21 cellular contexts compared by ENCODE assay signal in genomic region chr12:88634008-88634407, GRCh38.
"Had no signal": no experiment of that assay in that cellular context is flagged by ENCODE, and none has a peak within 500 bp of the region (broad histone marks: within the 10 kb centered on the region; RNA-seq: fewer than 3 reads in every experiment).

No MANE protein-coding gene starts in this region.

- H3K27me3 Mint-ChIP-seq: type B pancreatic cell had no signal

- DNase-seq: activated CD4-positive, alpha-beta T cell treated with anti-CD3 and anti-CD28 coated beads, Interleukin-2, amount 50 U/mL, for 1 hour; activated CD4-positive, CD25-positive, alpha-beta regulatory T cell treated with anti-CD3 and anti-CD28 coated beads, Interleukin-2, amount 50 U/mL, for 72 hours; activated CD8-positive, alpha-beta memory T cell treated with anti-CD3 and anti-CD28 coated beads, Interleukin-2, amount 50 U/mL, for 4 hours; activated naive CD4-positive, alpha-beta T cell treated with anti-CD3 and anti-CD28 coated beads, Interleukin-2, amount 50 U/mL, for 16 hours; activated T-cell treated with anti-CD3 and anti-CD28 coated beads, Interleukin-2, amount 50 U/mL, for 4 hours; cerebellar nuclear complex; cortex of kidney; effector CD8-positive, alpha-beta T cell; foreskin keratinocyte; hypothalamus; left lung; midbrain; nephron progenitor cell; nucleus accumbens; posterior cingulate gyrus; stimulated activated CD4-positive, alpha-beta T cell treated with anti-CD3 and anti-CD28 coated beads, Interleukin-12 subunit alpha, Interleukin-12 subunit beta, amount 100 ng/mL, for 4 hours; stimulated activated CD4-positive, alpha-beta T cell treated with anti-CD3 and anti-CD28 coated beads, Interleukin-2, amount 100 ng/mL, for 24 hours; T-helper 2 cell; testis had no signal

- H3K4me3 ChIP-seq: left lung, testis had no signal

- ATAC-seq: activated T-cell treated with anti-CD3 and anti-CD28 coated beads, Interleukin-2, amount 50 U/mL, for 4 hours; foreskin keratinocyte; left lung had no signal

- H3K9me3 Mint-ChIP-seq: activated T-cell treated with anti-CD3 and anti-CD28 coated beads, Interleukin-2, amount 50 U/mL, for 4 hours; nephron progenitor cell; type B pancreatic cell had no signal

- H3K4me3 Mint-ChIP-seq: activated T-cell treated with anti-CD3 and anti-CD28 coated beads, Interleukin-2, amount 50 U/mL, for 4 hours; nephron progenitor cell; type B pancreatic cell had no signal

- H3K9me3 ChIP-seq: left lung, testis had no signal

- H3K36me3 ChIP-seq: left lung had no signal

- H3K4me1 ChIP-seq: foreskin keratinocyte, testis had no signal

- H3K27ac ChIP-seq: foreskin keratinocyte, left lung, testis, VCaP had no signal

- H3K27me3 ChIP-seq: foreskin keratinocyte, left lung, testis had no signal

- H3K27ac Mint-ChIP-seq: nephron progenitor cell, type B pancreatic cell had no signal
